Comparison of ENCODE assay signal across 8 cellular contexts in genomic region chr19:36492689-36493453, GRCh38. TPM values are rescaled to one million over a fixed set of nuclear protein-coding genes. Genes with fewer than 3 reads are reported as not detected.
DNase-seq lines count a peak whose midpoint lies in the region; ATAC-seq and TF ChIP-seq lines count a peak whose summit lies in the region.
"Not testable (repeated sequence)": the region's sequence is repeated elsewhere in the genome, so short reads cannot be mapped to it uniquely, and the experiment has no call there.

No MANE protein-coding gene starts in this region.

- TF ChIP-seq CTCF in Calu3 (IDR thresholded peaks at IDR 0.05; ENCODE audit: unreplicated experiment) (peak; percentile 34), OCI-LY1 (IDR thresholded peaks at IDR 0.05; ENCODE audit: low read length) (peak; percentile 79), osteocyte (IDR thresholded peaks at IDR 0.05) (peak; percentile 48), upper lobe of left lung (IDR thresholded peaks at IDR 0.05) (peak in 5 of 6 experiments; percentile 28 to 51 (median 39))

- peak overlapping the region; percentile 40 for H3K4me3 ChIP-seq in OCI-LY1 (ENCODE audit: low read depth, low read length, poor library complexity, severe bottlenecking)
- not testable (repeated sequence) for H3K4me3 ChIP-seq in upper lobe of left lung

- H3K4me3 Mint-ChIP-seq in Calu3 (ENCODE audit: low read depth, unreplicated experiment); activated CD8-positive, alpha-beta memory T cell treated with anti-CD3 and anti-CD28 coated beads, Interleukin-2, amount 10 ng/mL, durations not matched to agents 7 days and 5 days; osteocyte (ENCODE audit: unreplicated experiment): not testable (repeated sequence)

- intact Hi-C loops in Calu3 (cut with micrococcal nuclease; ENCODE audit: unreplicated experiment): not testable (repeated sequence)

- peak overlapping the region; percentile 57 for H3K4me2 ChIP-seq in OCI-LY1 (ENCODE audit: low read length)

- DNase-seq in Calu3: peak; percentile 41
- peak; percentile 58 for DNase-seq in HS-27A (ENCODE audit: low read depth)
- DNase-seq in activated CD8-positive, alpha-beta memory T cell treated with anti-CD3 and anti-CD28 coated beads, Interleukin-2, amount 10 ng/mL, durations not matched to agents 7 days and 5 days: peak; percentile 53
- DNase-seq in dermis blood vessel endothelial cell: peak; percentile 80
- peak in 40 of 51 donors; percentile 3 to 78 (median 26) for DNase-seq in hypothalamus (lab: John Stamatoyannopoulos, UW)
- not testable (repeated sequence) for DNase-seq in osteocyte (ENCODE audit: extremely low spot score, unreplicated experiment)
- DNase-seq in upper lobe of left lung: peak in 1 of 2 donors; percentile 30

- not testable (repeated sequence) for H3K36me3 ChIP-seq in OCI-LY1 (ENCODE audit: insufficient read depth, low read length); upper lobe of left lung

- not testable (repeated sequence) for H3K27me3 ChIP-seq in OCI-LY1 (ENCODE audit: insufficient read depth, low read length); upper lobe of left lung

- not testable (repeated sequence) for ATAC-seq in activated CD8-positive, alpha-beta memory T cell treated with anti-CD3 and anti-CD28 coated beads, Interleukin-2, amount 10 ng/mL, durations not matched to agents 7 days and 5 days; upper lobe of left lung (ENCODE audit: low FRiP score in 2 of 2)

- not testable (repeated sequence) for H3F3A ChIP-seq in OCI-LY1 (ENCODE audit: insufficient read depth, low read length)

- TF ChIP-seq EP300 in upper lobe of left lung (IDR thresholded peaks at IDR 0.05): not testable (repeated sequence)

- not testable (repeated sequence) for H3K79me2 ChIP-seq in OCI-LY1 (ENCODE audit: insufficient read depth, low read length)

- CTCF ChIA-PET in Calu3 (lab: Charles Lee): interaction anchor here (0.6 kb wide), 1 partner anchor 883 kb away, joined by 3 read pairs; no protein-coding TSS in a partner anchor
- CTCF ChIA-PET in activated CD8-positive, alpha-beta memory T cell treated with anti-CD3 and anti-CD28 coated beads, Interleukin-2, amount 10 ng/mL, durations not matched to agents 7 days and 5 days (lab: Charles Lee): interaction anchor here (1.4 kb wide), 1 partner anchor 13 kb away, joined by 3 read pairs; no protein-coding TSS in a partner anchor

- H3K9me3 Mint-ChIP-seq in Calu3 (ENCODE audit: low read depth, unreplicated experiment): peaks cover 13% of the 10 kb centered on the region
- peaks cover 12% of the 10 kb centered on the region for H3K9me3 Mint-ChIP-seq in activated CD8-positive, alpha-beta memory T cell treated with anti-CD3 and anti-CD28 coated beads, Interleukin-2, amount 10 ng/mL, durations not matched to agents 7 days and 5 days (ENCODE audit: low read depth)
- H3K9me3 Mint-ChIP-seq in osteocyte (ENCODE audit: unreplicated experiment): not testable (repeated sequence)

- H3K36me3 Mint-ChIP-seq in Calu3 (ENCODE audit: insufficient read depth, unreplicated experiment): peaks cover 35% of the 10 kb centered on the region
- H3K36me3 Mint-ChIP-seq in activated CD8-positive, alpha-beta memory T cell treated with anti-CD3 and anti-CD28 coated beads, Interleukin-2, amount 10 ng/mL, durations not matched to agents 7 days and 5 days: peaks cover 12% of the 10 kb centered on the region
- not testable (repeated sequence) for H3K36me3 Mint-ChIP-seq in osteocyte (ENCODE audit: unreplicated experiment)

- not testable (repeated sequence) for H2AFZ ChIP-seq in OCI-LY1 (ENCODE audit: low read length)

- 67 to 75% methylated on average over 18 of the region's 18 CpGs for WGBS in upper lobe of left lung, 2 donors

- BruUV-seq in Calu3 (replicated peaks; lab: Mats Ljungman, UMichigan): not testable (repeated sequence)

- peak overlapping the region; percentile 13; the same call in 1 of the 2 replicates for H3K9ac ChIP-seq in OCI-LY1 (ENCODE audit: low read length)

- not testable (repeated sequence) for H3K27me3 Mint-ChIP-seq in Calu3 (ENCODE audit: unreplicated experiment); activated CD8-positive, alpha-beta memory T cell treated with anti-CD3 and anti-CD28 coated beads, Interleukin-2, amount 10 ng/mL, durations not matched to agents 7 days and 5 days; osteocyte (ENCODE audit: unreplicated experiment)

- H4K20me1 ChIP-seq in OCI-LY1 (ENCODE audit: insufficient read depth, low read length): not testable (repeated sequence)

- H3K27ac Mint-ChIP-seq in Calu3 (ENCODE audit: unreplicated experiment); activated CD8-positive, alpha-beta memory T cell treated with anti-CD3 and anti-CD28 coated beads, Interleukin-2, amount 10 ng/mL, durations not matched to agents 7 days and 5 days; osteocyte (ENCODE audit: unreplicated experiment): not testable (repeated sequence)

- not testable (repeated sequence) for H3K9me2 ChIP-seq in OCI-LY1 (ENCODE audit: low read depth, low read length)

- H3K9me3 ChIP-seq in OCI-LY1 (ENCODE audit: low read length): not testable (repeated sequence)
- H3K9me3 ChIP-seq in upper lobe of left lung: peaks cover 0 to 18% (median 4%) of the 10 kb centered on the region in 4 donors

- peak overlapping the region; percentile 94 for H3K27ac ChIP-seq in OCI-LY1 (ENCODE audit: low read depth, low read length, poor library complexity, severe bottlenecking)
- H3K27ac ChIP-seq in upper lobe of left lung: not testable (repeated sequence)

- not testable (repeated sequence) for TF ChIP-seq POLR2A in upper lobe of left lung (IDR thresholded peaks at IDR 0.05)

- peaks cover 15% of the 10 kb centered on the region for H3K4me1 Mint-ChIP-seq in Calu3 (ENCODE audit: low read depth, unreplicated experiment)
- peaks cover 18% of the 10 kb centered on the region for H3K4me1 Mint-ChIP-seq in activated CD8-positive, alpha-beta memory T cell treated with anti-CD3 and anti-CD28 coated beads, Interleukin-2, amount 10 ng/mL, durations not matched to agents 7 days and 5 days
- H3K4me1 Mint-ChIP-seq in osteocyte (ENCODE audit: unreplicated experiment): peaks cover 15% of the 10 kb centered on the region

- H3K4me1 ChIP-seq in OCI-LY1 (ENCODE audit: insufficient read depth, low read length, severe bottlenecking) (peaks cover 29% of the 10 kb centered on the region), upper lobe of left lung (peaks cover 7 to 11% (median 9%) of the 10 kb centered on the region in 4 donors)

RNA-seq across cellular contexts. Expression of gene ZNF566, which starts 3.5 kb away (rescaled TPM):
- total RNA-seq in Calu3 (2022) (12.0 and 13.0 TPM in 2 replicates), dermis blood vessel endothelial cell (9.4 and 12.6 TPM in 2 replicates), osteocyte (12.1 and 13.2 TPM in 2 replicates), upper lobe of left lung (10 to 100 TPM in 2 of 6 donors, 1 to 10 TPM in 4; 5.5 to 17.6 (median 8.1) TPM)
- total RNA-seq in activated CD8-positive, alpha-beta memory T cell treated with anti-CD3 and anti-CD28 coated beads, Interleukin-2, amount 10 ng/mL, durations not matched to agents 7 days and 5 days: 1 to 10 TPM; 6.6 to 7.5 TPM

RNA-seq across cellular contexts. Expression of gene ZNF260, which starts 35.2 kb away (rescaled TPM):
- 14.1 and 17.8 TPM in 2 replicates for total RNA-seq in Calu3 (2022)
- total RNA-seq in activated CD8-positive, alpha-beta memory T cell treated with anti-CD3 and anti-CD28 coated beads, Interleukin-2, amount 10 ng/mL, durations not matched to agents 7 days and 5 days: 10 to 100 TPM in 1 of 2 experiments, 1 to 10 TPM in 1; 9.3 to 11.7 TPM
- 14.3 and 18.6 TPM in 2 replicates for total RNA-seq in dermis blood vessel endothelial cell
- 16.4 and 20.9 TPM in 2 replicates for total RNA-seq in osteocyte
- 10 to 100 TPM in 1 of 6 donors, 1 to 10 TPM in 5; 2.1 to 18.1 (median 5.9) TPM for total RNA-seq in upper lobe of left lung
